Comparison of ENCODE assay signal across 24 cellular contexts in genomic region chr5:171397190-171397589, GRCh38. TPM values are rescaled to one million over a fixed set of nuclear protein-coding genes. Genes with fewer than 3 reads are reported as not detected.
DNase-seq lines count a peak whose midpoint lies in the region; ATAC-seq and TF ChIP-seq lines count a peak whose summit lies in the region.
"Had no signal": no experiment of that assay in that cellular context is flagged by ENCODE, and none has a peak within 500 bp of the region (broad histone marks: within the 10 kb centered on the region; RNA-seq: fewer than 3 reads in every experiment).

No MANE protein-coding gene starts in this region.

- H3K9me3 Mint-ChIP-seq in activated T-cell treated with anti-CD3 and anti-CD28 coated beads, Interleukin-2, amount 50 U/mL, for 72 hours: no peaks in the 10 kb centered on the region
- H3K9me3 Mint-ChIP-seq in activated naive CD8-positive, alpha-beta T cell (ENCODE audit: low read depth): no peaks in the 10 kb centered on the region
- H3K9me3 Mint-ChIP-seq: activated T-helper 2 cell treated with anti-CD3 and anti-CD28 coated beads, Interferon-gamma antibody, Interleukin-2, Interleukin-4, amounts not matched to agents 10 μg/mL and 5 μg/mL and 100 μg/mL, durations not matched to agents 14 hours and 24 hours and 36 hours had no signal

- H3K27me3 ChIP-seq in brain microvascular endothelial cell (replicated peaks): no peaks in the 10 kb centered on the region
- H3K27me3 ChIP-seq: BLaER1, heart left ventricle, vagina had no signal

- no peak overlapping the region for H3K4me3 Mint-ChIP-seq in activated T-cell treated with anti-CD3 and anti-CD28 coated beads, Interleukin-2, amount 50 U/mL, for 72 hours
- H3K4me3 Mint-ChIP-seq in activated naive CD8-positive, alpha-beta T cell: peak overlapping the region; percentile 70

- peaks cover 88% of the 10 kb centered on the region for H3K4me1 Mint-ChIP-seq in activated T-cell treated with anti-CD3 and anti-CD28 coated beads, Interleukin-2, amount 50 U/mL, for 72 hours (ENCODE audit: low read depth)
- peaks cover 73% of the 10 kb centered on the region for H3K4me1 Mint-ChIP-seq in activated naive CD8-positive, alpha-beta T cell (ENCODE audit: low read depth)

- peak; percentile 11 to 26 for ATAC-seq in activated T-cell treated with anti-CD3 and anti-CD28 coated beads, Interleukin-2, amount 50 U/mL, for 72 hours (replicated peaks in 1 of 2)
- ATAC-seq in stimulated activated naive CD8-positive, alpha-beta T cell treated with anti-CD3 and anti-CD28 coated beads, Interleukin-15, Interleukin-2, amounts not matched to agents 100 U/mL and 50 U/mL, for 24 hours: peak; percentile 4

- no peak for DNase-seq in activated T-cell treated with anti-CD3 and anti-CD28 coated beads, Interleukin-2, amount 50 U/mL, for 72 hours
- DNase-seq in activated T-cell treated with anti-CD3 and anti-CD28 coated beads, Interleukin-2, amount 50 U/mL, for 1 hour: no peak
- peak; percentile 48 for DNase-seq in NAMALWA (ENCODE audit: low spot score)
- DNase-seq in stimulated activated naive CD8-positive, alpha-beta T cell treated with anti-CD3 and anti-CD28 coated beads, Interleukin-15, Interleukin-2, amounts not matched to agents 100 U/mL and 50 U/mL, for 24 hours: no peak
- no peak for DNase-seq in brain microvascular endothelial cell
- no peak for DNase-seq in GM19240 (ENCODE audit: insufficient read length, low spot score)
- DNase-seq in cerebellar cortex (ENCODE audit: low spot score): no peak
- DNase-seq: ACHN; Caco-2; H7; heart left ventricle; Karpas-422; left cardiac atrium; NCI-H1092 treated with DMSO at 0.1 percent for 48 hours; NCI-H2029; NCI-H345; NCI-H774; stimulated activated CD4-positive, alpha-beta T cell treated with anti-CD3 and anti-CD28 coated beads, Interleukin-1b, Interleukin-23, amount 100 ng/mL, for 48 hours; WERI-Rb-1 had no signal

- H3K4me3 ChIP-seq in brain microvascular endothelial cell (ENCODE audit: low read depth, low read length): no peak overlapping the region
- H3K4me3 ChIP-seq: BLaER1, heart left ventricle, thoracic aorta, vagina had no signal

- H3K27me3 Mint-ChIP-seq in activated T-cell treated with anti-CD3 and anti-CD28 coated beads, Interleukin-2, amount 50 U/mL, for 72 hours (ENCODE audit: low read depth): no peaks in the 10 kb centered on the region
- H3K27me3 Mint-ChIP-seq in activated naive CD8-positive, alpha-beta T cell: no peaks in the 10 kb centered on the region

- H3K27ac Mint-ChIP-seq in activated T-cell treated with anti-CD3 and anti-CD28 coated beads, Interleukin-2, amount 50 U/mL, for 72 hours: peak overlapping the region; percentile 6
- peak overlapping the region; percentile 73 for H3K27ac Mint-ChIP-seq in activated naive CD8-positive, alpha-beta T cell
- H3K27ac Mint-ChIP-seq: activated T-helper 2 cell treated with anti-CD3 and anti-CD28 coated beads, Interferon-gamma antibody, Interleukin-2, Interleukin-4, amounts not matched to agents 10 μg/mL and 5 μg/mL and 100 μg/mL, durations not matched to agents 14 hours and 24 hours and 36 hours had no signal

- in situ Hi-C loops in brain microvascular endothelial cell (cut with HindIII; ENCODE audit: low pct_ligation_motif_present, low sequenced_read_pairs): no loop called here

- peaks cover 28 to 73% of the 10 kb centered on the region in 2 donors for H3K36me3 Mint-ChIP-seq in activated T-cell treated with anti-CD3 and anti-CD28 coated beads, Interleukin-2, amount 50 U/mL, for 72 hours (ENCODE audit: insufficient read depth in 2 of 2)
- H3K36me3 Mint-ChIP-seq in activated naive CD8-positive, alpha-beta T cell: peaks cover 28% of the 10 kb centered on the region

- no peak for TF ChIP-seq CTCF in brain microvascular endothelial cell (IDR thresholded peaks at IDR 0.05; ENCODE audit: low read depth, low read length, missing control alignments)

- no peak overlapping the region for H3K27ac ChIP-seq in brain microvascular endothelial cell
- H3K27ac ChIP-seq: BLaER1, heart left ventricle, thoracic aorta, vagina, WERI-Rb-1 had no signal

- H3K36me3 ChIP-seq in brain microvascular endothelial cell (replicated peaks): peaks cover 88% of the 10 kb centered on the region

RNA-seq across cellular contexts. Expression of gene NPM1, which starts 9.5 kb away (rescaled TPM):
- total RNA-seq in activated T-cell treated with anti-CD3 and anti-CD28 coated beads, Interleukin-2, amount 50 U/mL, for 72 hours: 1,000 to 10,000 TPM; 2,044 to 2,227 TPM

RNA-seq across cellular contexts. Expression of gene FGF18, which starts 22.3 kb away (rescaled TPM):
- under 1 TPM; 0.12 to 0.17 TPM for total RNA-seq in activated T-cell treated with anti-CD3 and anti-CD28 coated beads, Interleukin-2, amount 50 U/mL, for 72 hours
- total RNA-seq: activated T-helper 2 cell treated with anti-CD3 and anti-CD28 coated beads, Interferon-gamma antibody, Interleukin-2, Interleukin-4, amounts not matched to agents 10 μg/mL and 5 μg/mL and 100 μg/mL, durations not matched to agents 14 hours and 24 hours and 36 hours had no signal
